10 cellular contexts compared by ENCODE assay signal in the genomic region with DNA sequence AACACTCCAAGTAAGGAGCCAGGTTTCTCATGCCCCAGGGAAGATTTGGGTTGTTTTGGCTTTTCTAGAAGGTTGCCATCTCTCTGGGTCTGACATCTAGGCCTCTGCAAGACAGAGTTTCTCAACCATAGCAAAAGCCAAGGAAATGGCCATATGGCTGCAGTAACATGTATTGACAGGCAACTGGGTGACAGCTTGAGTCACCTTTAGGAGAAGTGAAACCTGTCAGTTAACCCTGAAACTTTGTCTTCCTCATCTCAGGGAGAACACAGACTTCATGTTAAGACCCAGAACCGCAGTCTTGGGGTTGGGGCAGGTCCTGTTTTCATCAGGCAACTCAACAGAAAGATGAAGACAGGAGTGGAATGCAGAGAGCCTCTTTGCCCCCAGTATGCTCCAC. TPM values are rescaled to one million over a fixed set of nuclear protein-coding genes. Genes with fewer than 3 reads are reported as not detected.
A peak's percentile ranks its signal among the peaks of the same experiment; 100 is the strongest.
DNase-seq lines count a peak whose midpoint lies in the region; ATAC-seq lines count a peak whose summit lies in the region.
"Had no signal": no experiment of that assay in that cellular context is flagged by ENCODE, and none has a peak within 500 bp of the region (broad histone marks: within the 10 kb centered on the region; RNA-seq: fewer than 3 reads in every experiment).

No MANE protein-coding gene starts in this region.

- H2AFZ ChIP-seq in Karpas-422 (ENCODE audit: low read length) = 0 out of 2 replicates have a peak overlapping the region, but pooled peaks have one; percentile 24

- H3K27ac ChIP-seq in Karpas-422 (ENCODE audit: low read length) (peak overlapping the region; percentile 97), mucosa of rectum (ENCODE audit: low read depth in 2 of 2, low read length in 2 of 2) (peak overlapping the region; percentile 5 to 13)

- no peak overlapping the region for H3K4me3 Mint-ChIP-seq in activated CD4-positive, alpha-beta T cell treated with anti-CD3 and anti-CD28 coated beads for 36 hours
- H3K4me3 Mint-ChIP-seq: activated naive CD8-positive, alpha-beta T cell had no signal

- no peaks in the 10 kb centered on the region for H4K20me1 ChIP-seq in Karpas-422 (ENCODE audit: insufficient read depth, low read depth, low read length)

- no peaks in the 10 kb centered on the region for H3K9me2 ChIP-seq in Karpas-422 (replicated peaks; ENCODE audit: insufficient read depth, low read length)

- peak; percentile 98 for ATAC-seq in GM18867 (IDR thresholded peaks at IDR 0.05; ENCODE audit: unreplicated experiment)
- ATAC-seq in HG02571 (IDR thresholded peaks at IDR 0.05; ENCODE audit: unreplicated experiment) = peak; percentile 94
- ATAC-seq in activated CD4-positive, alpha-beta T cell treated with anti-CD3 and anti-CD28 coated beads for 36 hours = no peak

- H3K9ac ChIP-seq in Karpas-422 (ENCODE audit: low read length) = peak overlapping the region; percentile 65
- H3K9ac ChIP-seq in mucosa of rectum (ENCODE audit: low read depth in 1 of 2, low read length in 2 of 2) = no peak overlapping the region

- H3K27me3 Mint-ChIP-seq in activated CD4-positive, alpha-beta T cell treated with anti-CD3 and anti-CD28 coated beads for 36 hours = peaks cover 5% of the 10 kb centered on the region

- intact Hi-C loops in activated CD4-positive, alpha-beta T cell treated with anti-CD3 and anti-CD28 coated beads for 36 hours (cut with DNase I, micrococcal nuclease) = no loop called here

- H3K36me3 ChIP-seq in Karpas-422 (ENCODE audit: insufficient read depth, low read length) (no peaks in the 10 kb centered on the region), mucosa of rectum (ENCODE audit: control insufficient read depth in 2 of 2, insufficient read depth in 2 of 2, low read length in 2 of 2) (peaks cover 18 to 25% of the 10 kb centered on the region in 2 donors)

- H3K4me2 ChIP-seq in Karpas-422 (ENCODE audit: low read depth, low read length, poor library complexity, severe bottlenecking) = peak overlapping the region; percentile 84

- DNase-seq in Karpas-422 = peak; percentile 94
- DNase-seq in activated gamma-delta T cell (lab: John Stamatoyannopoulos, UW) = no peak
- no peak for DNase-seq in activated CD4-positive, alpha-beta T cell treated with anti-CD3 and anti-CD28 coated beads for 36 hours
- DNase-seq in NCI-H446 (lab: John Stamatoyannopoulos, UW) = no peak
- no peak for DNase-seq in H4 (ENCODE audit: low spot score)
- DNase-seq: stimulated activated CD4-positive, alpha-beta T cell treated with anti-CD3 and anti-CD28 coated beads, Interleukin-4, amount 100 ng/mL, for 1 hour had no signal

- H3K4me1 ChIP-seq in Karpas-422 (ENCODE audit: low read length) = peaks cover 39% of the 10 kb centered on the region
- H3K4me1 ChIP-seq in mucosa of rectum (ENCODE audit: control insufficient read depth in 2 of 2, insufficient read depth in 2 of 2, low read length in 2 of 2) = peaks cover 2 to 7% of the 10 kb centered on the region in 2 donors

- CTCF ChIA-PET in activated CD4-positive, alpha-beta T cell treated with anti-CD3 and anti-CD28 coated beads for 36 hours (lab: Charles Lee) = interaction anchor here (1.8 kb wide), 1 partner anchor 18 kb away, joined by 3 read pairs; no protein-coding TSS in a partner anchor

- peak overlapping the region; percentile 60 for H3K4me3 ChIP-seq in Karpas-422 (ENCODE audit: low read length)
- H3K4me3 ChIP-seq in mucosa of rectum (ENCODE audit: low read length in 2 of 2) = no peak overlapping the region

- no peaks in the 10 kb centered on the region for H3K9me3 ChIP-seq in Karpas-422 (ENCODE audit: low read length)
- peaks cover 0 to 2% of the 10 kb centered on the region in 2 donors for H3K9me3 ChIP-seq in mucosa of rectum (ENCODE audit: control insufficient read depth in 2 of 2, low read length in 2 of 2)

- H3K27me3 ChIP-seq in Karpas-422 (ENCODE audit: low read length) (no peaks in the 10 kb centered on the region), mucosa of rectum (ENCODE audit: control insufficient read depth in 2 of 2, insufficient read depth in 2 of 2, low read length in 2 of 2) (no peaks in the 10 kb centered on the region)

- H3K27ac Mint-ChIP-seq in activated CD4-positive, alpha-beta T cell treated with anti-CD3 and anti-CD28 coated beads for 36 hours = no peak overlapping the region
- H3K27ac Mint-ChIP-seq: activated naive CD8-positive, alpha-beta T cell had no signal

- H3K79me2 ChIP-seq in Karpas-422 (ENCODE audit: low read length) = no peaks in the 10 kb centered on the region

- peaks cover 14% of the 10 kb centered on the region for H3K9me3 Mint-ChIP-seq in activated CD4-positive, alpha-beta T cell treated with anti-CD3 and anti-CD28 coated beads for 36 hours (ENCODE audit: low read depth)

- POLR2A ChIA-PET in activated CD4-positive, alpha-beta T cell treated with anti-CD3 and anti-CD28 coated beads for 36 hours (lab: Charles Lee) = no interaction called here

- H3K4me1 Mint-ChIP-seq in activated CD4-positive, alpha-beta T cell treated with anti-CD3 and anti-CD28 coated beads for 36 hours = no peaks in the 10 kb centered on the region

- H3K36me3 Mint-ChIP-seq in activated CD4-positive, alpha-beta T cell treated with anti-CD3 and anti-CD28 coated beads for 36 hours (ENCODE audit: low read depth) = no peaks in the 10 kb centered on the region

RNA-seq across cellular contexts. Expression of gene PLBD1, which starts 46.0 kb away (rescaled TPM):
- total RNA-seq in Karpas-422 (2014; rRNA removed; shearing (Covaris generic); ENCODE audit: low replicate concordance) = not detected in 2 replicates
- total RNA-seq in activated CD4-positive, alpha-beta T cell treated with anti-CD3 and anti-CD28 coated beads for 36 hours = not detected
- total RNA-seq in H4 (2014; rRNA removed; shearing (Covaris generic)) = not detected in 2 replicates
